ENCODE assay signal across 8 cellular contexts in the genomic region with DNA sequence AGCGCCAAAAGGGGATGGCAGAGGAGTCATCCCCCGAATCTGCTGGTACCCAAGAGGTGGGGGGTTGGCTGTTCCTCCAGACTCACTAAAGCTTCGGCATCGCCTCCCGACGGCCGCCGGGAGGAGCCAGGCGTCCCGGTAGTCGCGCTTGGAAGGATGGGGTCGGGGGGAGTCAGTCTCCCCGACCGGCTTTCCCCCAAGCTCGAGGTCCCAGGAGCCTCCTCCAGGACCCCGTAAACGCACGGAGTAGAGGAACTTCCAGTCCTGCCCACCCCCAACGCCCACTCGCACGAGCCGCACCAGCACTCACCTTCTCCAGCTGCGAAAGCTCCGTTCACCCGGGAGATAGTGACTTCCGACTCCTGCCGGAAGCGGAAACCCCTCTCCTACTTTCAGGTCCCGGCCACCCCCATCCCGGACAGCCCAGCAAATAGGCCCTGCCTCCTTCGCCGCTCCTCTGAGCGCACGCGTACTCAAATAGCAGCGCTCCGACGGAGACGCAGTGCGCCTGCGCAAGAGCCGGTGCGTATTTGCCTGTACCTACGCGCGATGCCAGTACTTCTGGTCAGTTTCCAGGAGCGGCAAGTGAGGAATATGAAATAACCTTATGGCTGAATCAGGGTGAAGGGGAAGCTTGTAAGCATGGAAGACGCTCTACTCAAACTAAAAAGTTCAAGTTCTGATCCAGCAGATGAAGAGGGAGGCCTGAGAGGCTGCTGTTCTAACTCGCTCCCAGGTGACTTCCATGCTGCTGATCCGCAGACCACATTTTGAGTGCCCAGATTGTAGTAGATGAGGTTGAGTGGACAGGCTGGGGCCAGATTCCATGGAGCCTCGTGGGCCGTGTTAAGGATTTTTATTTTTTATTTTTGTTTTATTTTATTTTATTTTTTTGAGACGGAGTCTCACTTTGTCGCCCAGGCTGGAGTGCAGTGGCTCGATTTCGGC. TPM values are rescaled to one million over a fixed set of nuclear protein-coding genes. Genes with fewer than 3 reads are reported as not detected.
A peak's percentile ranks its signal among the peaks of the same experiment; 100 is the strongest.
DNase-seq lines count a peak whose midpoint lies in the region; ATAC-seq and TF ChIP-seq lines count a peak whose summit lies in the region.

Gene ELOF1, minus strand, starts transcription at position 350 of the 948 bp plus-strand sequence. CDS start 4,883 bp downstream, outside the sequence.

- TF ChIP-seq CTCF in fibroblast of pulmonary artery (IDR thresholded peaks at IDR 0.05; ENCODE audit: low read length, missing control alignments): peak; percentile 15

- H3K4me1 Mint-ChIP-seq in natural killer cell treated with Interleukin-12 subunit alpha and Interleukin-12 subunit beta and Interleukin-15 and Interleukin-18, amount 100 ng/mL, for 72 hours (ENCODE audit: low read depth in 2 of 2): peaks cover 42% of the 10 kb centered on the region in 2 donors

- ATAC-seq in natural killer cell treated with Interleukin-12 subunit alpha and Interleukin-12 subunit beta and Interleukin-15 and Interleukin-18, amount 100 ng/mL, for 72 hours: peak; percentile 98 to 99
- ATAC-seq in stimulated activated naive CD8-positive, alpha-beta T cell treated with anti-CD3 and anti-CD28 coated beads, Interleukin-15, Interleukin-2, amounts not matched to agents 100 U/mL and 50 U/mL, for 24 hours: peak; percentile 97

- peak within 1 kb of the TSS; percentile 81 to 89 for H3K27ac Mint-ChIP-seq in natural killer cell treated with Interleukin-12 subunit alpha and Interleukin-12 subunit beta and Interleukin-15 and Interleukin-18, amount 100 ng/mL, for 72 hours

- peak within 1 kb of the TSS; percentile 95 for H3K4me3 ChIP-seq in fibroblast of pulmonary artery (replicated peaks; ENCODE audit: low read depth, low read length)

- no peaks in the 10 kb centered on the region for H3K9me3 Mint-ChIP-seq in natural killer cell treated with Interleukin-12 subunit alpha and Interleukin-12 subunit beta and Interleukin-15 and Interleukin-18, amount 100 ng/mL, for 72 hours

- H3K36me3 Mint-ChIP-seq in natural killer cell treated with Interleukin-12 subunit alpha and Interleukin-12 subunit beta and Interleukin-15 and Interleukin-18, amount 100 ng/mL, for 72 hours: no peaks in the 10 kb centered on the region

- no peaks in the 10 kb centered on the region for H3K27me3 Mint-ChIP-seq in natural killer cell treated with Interleukin-12 subunit alpha and Interleukin-12 subunit beta and Interleukin-15 and Interleukin-18, amount 100 ng/mL, for 72 hours

- DNase-seq in EH (ENCODE audit: low read depth) (peak; percentile 98), H4 (ENCODE audit: low spot score) (peak; percentile 98), M059J (ENCODE audit: low read depth) (peak; percentile 97), SHP77 (lab: John Stamatoyannopoulos, UW) (peak; percentile 98), fibroblast of pulmonary artery (ENCODE audit: low read depth) (peak; percentile 98)
- peak; percentile 92 for DNase-seq in activated effector memory CD4-positive, alpha-beta T cell treated with Interleukin-2 at 50 U/mL for 16 hours
- DNase-seq in natural killer cell treated with Interleukin-12 subunit alpha and Interleukin-12 subunit beta and Interleukin-15 and Interleukin-18, amount 100 ng/mL, for 72 hours (ENCODE audit: low spot score): peak; percentile 99
- DNase-seq in stimulated activated naive CD8-positive, alpha-beta T cell treated with anti-CD3 and anti-CD28 coated beads, Interleukin-15, Interleukin-2, amounts not matched to agents 100 U/mL and 50 U/mL, for 24 hours: peak; percentile 97

- H3K4me3 Mint-ChIP-seq in natural killer cell treated with Interleukin-12 subunit alpha and Interleukin-12 subunit beta and Interleukin-15 and Interleukin-18, amount 100 ng/mL, for 72 hours: peak within 1 kb of the TSS; percentile 97

RNA-seq across cellular contexts. Expression of gene ELOF1, which starts in this region (rescaled TPM):
- total RNA-seq in H4 (2014; rRNA removed; shearing (Covaris generic)): 72.7 and 85.3 TPM in 2 replicates
- 84.6 and 136 TPM in 2 replicates for total RNA-seq in M059J (2014; rRNA removed; shearing (Covaris generic))
- total RNA-seq in natural killer cell treated with Interleukin-12 subunit alpha and Interleukin-12 subunit beta and Interleukin-15 and Interleukin-18, amount 100 ng/mL, for 72 hours: 10 to 100 TPM; 58.3 to 95.1 TPM

Comparison
In these comparisons a context has a peak if more than half of its experiments do, and no peak if none do; other contexts are left out.
1. Peak in every context shown above with its lines: DNase-seq, ATAC-seq and H3K4me3 ChIP-seq.